ENCODE assay signal across 1 cellular context in genomic region chr6:4613381-4613780, GRCh38.
TF ChIP-seq lines count a peak whose summit lies in the region.

No MANE protein-coding gene starts in this region.

TF ChIP-seq in GM23338, 12 proteins besides CTCF, POLR2A, EP300 and RAD21 (continued from another document):
- TF ChIP-seq ZNF462 (CRISPR knock-in tag; IDR thresholded peaks at IDR 0.05): no peak
- no peak for TF ChIP-seq EZH2 (IDR thresholded peaks at IDR 0.05; ENCODE audit: low read depth, unreplicated experiment)
- no peak for TF ChIP-seq JUNB (IDR thresholded peaks at IDR 0.05; ENCODE audit: unreplicated experiment)
